ENCODE assay signal across 5 cellular contexts in the genomic region with DNA sequence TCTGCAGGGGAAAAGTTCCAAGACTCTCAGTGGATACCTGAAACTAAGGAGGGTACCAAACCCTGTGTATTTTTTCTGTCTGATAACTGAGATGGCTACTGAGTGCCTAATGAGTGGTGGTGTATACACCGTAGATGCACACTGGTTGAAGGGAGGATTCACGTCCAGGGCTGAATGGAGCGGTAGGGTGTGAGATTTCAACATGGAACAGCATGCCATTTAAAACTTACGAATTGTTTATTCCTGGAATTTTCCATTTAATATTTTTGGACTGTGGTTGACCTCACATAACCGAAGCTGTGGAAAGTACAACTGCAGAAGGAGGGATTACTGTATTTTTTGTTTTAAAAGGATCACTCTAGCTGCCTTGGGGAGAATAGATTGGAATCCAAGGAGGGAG.
"Had no signal": no experiment of that assay in that cellular context is flagged by ENCODE, and none has a peak within 500 bp of the region (broad histone marks: within the 10 kb centered on the region; RNA-seq: fewer than 3 reads in every experiment).

No MANE protein-coding gene starts in this region.

- DNase-seq: H9, HCEC 1CT had no signal

- H3K27ac ChIP-seq: HL-60 had no signal

- H3K4me3 ChIP-seq: GM23338 had no signal

- ATAC-seq: GM23338, HepG2 had no signal
